In the genomic region with DNA sequence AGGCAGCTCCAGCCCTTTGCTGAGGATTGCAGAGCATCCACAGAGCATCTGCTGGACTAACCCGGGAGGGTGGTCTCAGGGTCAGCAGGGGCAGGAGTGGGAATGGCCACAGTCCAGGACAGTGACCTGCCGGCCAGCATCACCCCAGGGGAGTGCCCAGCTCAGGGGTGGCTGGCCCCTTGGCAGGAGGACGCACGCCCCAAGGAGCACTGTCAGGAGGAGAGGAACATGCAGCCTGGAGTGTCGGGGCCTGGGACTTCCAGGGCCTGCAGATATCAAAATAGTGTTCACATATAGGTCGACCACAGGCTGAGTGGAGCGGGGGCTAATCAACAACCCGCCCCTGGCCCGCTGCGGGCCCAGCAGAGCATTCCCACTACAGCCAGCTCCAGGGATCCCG, we compare ENCODE assay signal across 15 cellular contexts. TPM values are rescaled to one million over a fixed set of nuclear protein-coding genes. Genes with fewer than 3 reads are reported as not detected.
DNase-seq lines count a peak whose midpoint lies in the region; ATAC-seq and TF ChIP-seq lines count a peak whose summit lies in the region.
"Had no signal": no experiment of that assay in that cellular context is flagged by ENCODE, and none has a peak within 500 bp of the region (broad histone marks: within the 10 kb centered on the region; RNA-seq: fewer than 3 reads in every experiment).

No MANE protein-coding gene starts in this region.

- WGBS in neuronal stem cell (ENCODE audit: extremely low coverage in 2 of 2, insufficient read length in 2 of 2, insufficient replicate concordance in 1 of 2), 2 donors = no CpG with 5 or more reads among the region's 11 CpGs

- BruUV-seq in OCI-LY7 (replicated peaks; lab: Mats Ljungman, UMichigan) = no TSS peak

- H2AFZ ChIP-seq in OCI-LY7 (ENCODE audit: low read length) = no peak overlapping the region
- H2AFZ ChIP-seq in neuronal stem cell (ENCODE audit: low read length) = no peak overlapping the region
- no peak overlapping the region for H2AFZ ChIP-seq in MM.1S (ENCODE audit: low read length)
- H2AFZ ChIP-seq: GM23248 had no signal

- no peak overlapping the region for H2BK15ac ChIP-seq in neuronal stem cell (ENCODE audit: low read length)

- H3F3A ChIP-seq in DOHH2 (ENCODE audit: control insufficient read depth, insufficient read depth) (peaks cover 5% of the 10 kb centered on the region), MM.1S (ENCODE audit: insufficient read depth, low read length) (no peaks in the 10 kb centered on the region)

- H3K36me3 ChIP-seq in BLaER1 = peaks cover 51% of the 10 kb centered on the region
- H3K36me3 ChIP-seq in DOHH2 (ENCODE audit: control insufficient read depth, low read length) = no peaks in the 10 kb centered on the region
- H3K36me3 ChIP-seq in OCI-LY7 (ENCODE audit: insufficient read depth, low read length) = no peaks in the 10 kb centered on the region
- H3K36me3 ChIP-seq in neuronal stem cell (replicated peaks in 1 of 2; ENCODE audit: control insufficient read depth in 2 of 2, insufficient read depth in 2 of 2, low read length in 2 of 2) = peaks cover 3 to 36% of the 10 kb centered on the region in 2 donors
- H3K36me3 ChIP-seq in MM.1S (replicated peaks; ENCODE audit: insufficient read depth, low read length) = no peaks in the 10 kb centered on the region

- H3K9me3 Mint-ChIP-seq in stimulated activated naive B cell treated with anti-CD40 and anti-IgM and Interleukin-4, amounts not matched to agents 10 μg/mL and 1 μg/mL and 100 μg/mL, for 72 hours = no peaks in the 10 kb centered on the region
- H3K9me3 Mint-ChIP-seq: CD4-positive, alpha-beta memory T cell had no signal

- CTCF ChIA-PET in OCI-LY7 (lab: Charles Lee; ENCODE audit: unreplicated experiment) = no interaction called here

- no peak overlapping the region for H4K8ac ChIP-seq in neuronal stem cell (ENCODE audit: low read depth, low read length)

- H3K18ac ChIP-seq in neuronal stem cell (ENCODE audit: low read length) = no peak overlapping the region

- no peak overlapping the region for H4K91ac ChIP-seq in neuronal stem cell (ENCODE audit: low read depth, low read length, poor library complexity)

- H3K9ac ChIP-seq in BLaER1 = peak overlapping the region; percentile 63
- no peak overlapping the region for H3K9ac ChIP-seq in neuronal stem cell (ENCODE audit: low read depth, low read length, poor library complexity)
- H3K9ac ChIP-seq in MM.1S (ENCODE audit: low read length) = no peak overlapping the region
- H3K9ac ChIP-seq: GM23248, KMS-11 had no signal

- peaks cover 11 to 12% of the 10 kb centered on the region in 2 donors for H3K4me1 Mint-ChIP-seq in stimulated activated naive B cell treated with anti-CD40 and anti-IgM and Interleukin-4, amounts not matched to agents 10 μg/mL and 1 μg/mL and 100 μg/mL, for 72 hours

- H3K36me3 Mint-ChIP-seq in stimulated activated naive B cell treated with anti-CD40 and anti-IgM and Interleukin-4, amounts not matched to agents 10 μg/mL and 1 μg/mL and 100 μg/mL, for 72 hours = peaks cover 7 to 19% of the 10 kb centered on the region in 2 donors

- H3K23ac ChIP-seq in neuronal stem cell (ENCODE audit: low read depth, low read length, poor library complexity) = no peak overlapping the region

- POLR2A ChIA-PET in OCI-LY7 (lab: Charles Lee) = interaction anchor here (0.7 kb wide), 2 partner anchors 157 to 454 kb away, joined by 3 read pairs; no protein-coding TSS in a partner anchor

- H3K9me2 ChIP-seq in DOHH2 (replicated peaks; ENCODE audit: control insufficient read depth, low read length) = no peaks in the 10 kb centered on the region
- H3K9me2 ChIP-seq in OCI-LY7 (ENCODE audit: insufficient read depth, low read length) = no peaks in the 10 kb centered on the region
- H3K9me2 ChIP-seq in MM.1S (replicated peaks; ENCODE audit: insufficient read depth, low read length) = no peaks in the 10 kb centered on the region

- H2BK5ac ChIP-seq in neuronal stem cell (ENCODE audit: low read length) = no peak overlapping the region

- peak overlapping the region; percentile 87 for H3K4me2 ChIP-seq in BLaER1
- peak overlapping the region; percentile 49 for H3K4me2 ChIP-seq in DOHH2 (ENCODE audit: low read length)
- peak overlapping the region; percentile 39; the same call in 1 of the 2 replicates for H3K4me2 ChIP-seq in OCI-LY7 (ENCODE audit: low read length)
- H3K4me2 ChIP-seq in neuronal stem cell (ENCODE audit: insufficient read depth, low read length, poor library complexity, severe bottlenecking) = no peak overlapping the region
- no peak overlapping the region for H3K4me2 ChIP-seq in MM.1S (ENCODE audit: low read depth, low read length)
- H3K4me2 ChIP-seq: KMS-11 had no signal

- no peak overlapping the region for H3K4ac ChIP-seq in neuronal stem cell (ENCODE audit: low read length)

- H3K4me3 ChIP-seq in BLaER1 (no peak overlapping the region; the same call in 1 of the 2 replicates), DOHH2 (ENCODE audit: low read length) (peak overlapping the region; percentile 30; the same call in 1 of the 2 replicates), OCI-LY7 (ENCODE audit: low read depth, low read length, poor library complexity, severe bottlenecking) (no peak overlapping the region), neuronal stem cell (ENCODE audit: low read length in 2 of 2) (no peak overlapping the region), MM.1S (ENCODE audit: low read length) (no peak overlapping the region)
- H3K4me3 ChIP-seq: A549 had no signal

- no peaks in the 10 kb centered on the region for H3K27me3 Mint-ChIP-seq in stimulated activated naive B cell treated with anti-CD40 and anti-IgM and Interleukin-4, amounts not matched to agents 10 μg/mL and 1 μg/mL and 100 μg/mL, for 72 hours
- H3K27me3 Mint-ChIP-seq: CD4-positive, alpha-beta memory T cell had no signal

- H4K20me1 ChIP-seq in BLaER1 (peaks cover 32% of the 10 kb centered on the region), DOHH2 (ENCODE audit: control insufficient read depth, insufficient read depth, low read depth, low read length) (no peaks in the 10 kb centered on the region), OCI-LY7 (ENCODE audit: insufficient read depth, low read length) (no peaks in the 10 kb centered on the region), MM.1S (ENCODE audit: insufficient read depth, low read length) (no peaks in the 10 kb centered on the region)

- H3K79me2 ChIP-seq in DOHH2 (ENCODE audit: control insufficient read depth, low read length) (no peaks in the 10 kb centered on the region), OCI-LY7 (ENCODE audit: insufficient read depth, low read depth, low read length) (no peaks in the 10 kb centered on the region), MM.1S (ENCODE audit: low read length) (no peaks in the 10 kb centered on the region)

- H3K27me3 ChIP-seq in BLaER1 = no peaks in the 10 kb centered on the region
- peaks cover 6% of the 10 kb centered on the region; the same call in 1 of the 2 replicates for H3K27me3 ChIP-seq in DOHH2 (ENCODE audit: control insufficient read depth, low read length)
- no peaks in the 10 kb centered on the region for H3K27me3 ChIP-seq in neuronal stem cell (ENCODE audit: control insufficient read depth in 3 of 3, insufficient read depth in 3 of 3, low read depth in 1 of 3, low read length in 3 of 3)
- H3K27me3 ChIP-seq in MM.1S (replicated peaks; ENCODE audit: insufficient read depth, low read length) = no peaks in the 10 kb centered on the region

- peak overlapping the region; percentile 58 for H2BK12ac ChIP-seq in neuronal stem cell (ENCODE audit: low read length)

- H3K14ac ChIP-seq in neuronal stem cell (ENCODE audit: low read length) = peak overlapping the region; percentile 71

- H3K4me1 ChIP-seq in BLaER1 (peaks cover 27% of the 10 kb centered on the region), DOHH2 (ENCODE audit: control insufficient read depth, low read length) (peaks cover 13% of the 10 kb centered on the region), OCI-LY7 (ENCODE audit: insufficient read depth, low read length, poor library complexity, severe bottlenecking) (no peaks in the 10 kb centered on the region), neuronal stem cell (ENCODE audit: control insufficient read depth in 2 of 2, insufficient read depth in 1 of 2, low read depth in 1 of 2, low read length in 2 of 2) (no peaks in the 10 kb centered on the region), MM.1S (ENCODE audit: low read length) (no peaks in the 10 kb centered on the region)
- H3K4me1 ChIP-seq: A549 had no signal

- H3K27ac ChIP-seq in BLaER1 (no peak overlapping the region), DOHH2 (ENCODE audit: low read depth, low read length) (no peak overlapping the region), OCI-LY7 (ENCODE audit: low read depth, low read length, poor library complexity, severe bottlenecking) (no peak overlapping the region), neuronal stem cell (replicated peaks; ENCODE audit: low read length) (no peak overlapping the region), MM.1S (ENCODE audit: low read length) (no peak overlapping the region)
- H3K27ac ChIP-seq: A549, C4-2B, GM23248, KMS-11 had no signal

- H3K79me1 ChIP-seq in neuronal stem cell (ENCODE audit: low read depth, low read length) = no peaks in the 10 kb centered on the region

- intact Hi-C loops in OCI-LY7 (cut with micrococcal nuclease; ENCODE audit: unreplicated experiment) = no loop called here

- no peak overlapping the region for H3K4me3 Mint-ChIP-seq in stimulated activated naive B cell treated with anti-CD40 and anti-IgM and Interleukin-4, amounts not matched to agents 10 μg/mL and 1 μg/mL and 100 μg/mL, for 72 hours

- no peak overlapping the region for H2BK120ac ChIP-seq in neuronal stem cell (ENCODE audit: low read depth, low read length)

- TF ChIP-seq CTCF in DOHH2 (IDR thresholded peaks at IDR 0.05; ENCODE audit: low read depth, low read length, poor library complexity, severe bottlenecking) = no peak
- TF ChIP-seq CTCF in OCI-LY7 (conservative IDR thresholded peaks at IDR 0.05; ENCODE audit: low read length) = no peak
- TF ChIP-seq CTCF in MM.1S (IDR thresholded peaks at IDR 0.05; ENCODE audit: low read length) = no peak

- H3K9me3 ChIP-seq in BLaER1 = no peaks in the 10 kb centered on the region
- no peaks in the 10 kb centered on the region for H3K9me3 ChIP-seq in DOHH2 (ENCODE audit: control insufficient read depth, insufficient read depth, low read length)
- H3K9me3 ChIP-seq in OCI-LY7 (ENCODE audit: low read length) = no peaks in the 10 kb centered on the region
- no peaks in the 10 kb centered on the region for H3K9me3 ChIP-seq in neuronal stem cell (replicated peaks in 1 of 2; ENCODE audit: control insufficient read depth in 2 of 2, insufficient read depth in 1 of 2, low read depth in 1 of 2, low read length in 2 of 2)
- no peaks in the 10 kb centered on the region for H3K9me3 ChIP-seq in MM.1S (replicated peaks; ENCODE audit: insufficient read depth, low read length)
- H3K9me3 ChIP-seq: A549 had no signal

- no peak overlapping the region for H3K27ac Mint-ChIP-seq in stimulated activated naive B cell treated with anti-CD40 and anti-IgM and Interleukin-4, amounts not matched to agents 10 μg/mL and 1 μg/mL and 100 μg/mL, for 72 hours

- ATAC-seq in HG03442 (IDR thresholded peaks at IDR 0.05; ENCODE audit: unreplicated experiment) = no peak
- no peak for ATAC-seq in stimulated activated naive B cell treated with anti-CD40 and anti-IgM and Interleukin-4, amounts not matched to agents 10 μg/mL and 1 μg/mL and 100 μg/mL, for 72 hours (replicated peaks)

- H2AK5ac ChIP-seq in neuronal stem cell (ENCODE audit: low read depth, low read length) = peak overlapping the region; percentile 37

- DNase-seq in OCI-LY7 (ENCODE audit: low spot score) = no peak
- DNase-seq in neuronal stem cell (ENCODE audit: low spot score) = no peak
- DNase-seq in MM.1S = no peak
- no peak for DNase-seq in NCI-H345 treated with DMSO at 0.1 percent for 48 hours (lab: John Stamatoyannopoulos, UW; ENCODE audit: unreplicated experiment)
- no peak for DNase-seq in stimulated activated naive B cell treated with anti-CD40 and anti-IgM and Interleukin-4, amounts not matched to agents 10 μg/mL and 1 μg/mL and 100 μg/mL, for 72 hours
- DNase-seq: CD4-positive, alpha-beta memory T cell; DMS79 treated with DMSO at 0.1 percent for 48 hours had no signal

RNA-seq across cellular contexts. Expression of gene TEX22, which starts 33.2 kb away (rescaled TPM):
- 1.3 and 2.3 TPM in 2 replicates for total RNA-seq in OCI-LY7 (2014; rRNA removed; shearing (Covaris generic))
- total RNA-seq in OCI-LY7 (2022) = 9.2 and 12.2 TPM in 2 replicates
- 0.21 TPM for polyA plus RNA-seq in neuronal stem cell (2013, experiment 1 of 2)
- 0.21 TPM for polyA plus RNA-seq in neuronal stem cell (2013, experiment 2 of 2)
- total RNA-seq: HT1080 had no signal
- polyA plus RNA-seq: CD4-positive, alpha-beta memory T cell had no signal

RNA-seq across cellular contexts. Expression of gene PACS2, which starts 50.6 kb away (rescaled TPM):
- total RNA-seq in OCI-LY7 (2014; rRNA removed; shearing (Covaris generic)) = 35.3 and 46.9 TPM in 2 replicates
- total RNA-seq in OCI-LY7 (2022) = 45.4 and 47.3 TPM in 2 replicates
- polyA plus RNA-seq in neuronal stem cell (2013, experiment 1 of 2) = 33.5 TPM
- polyA plus RNA-seq in neuronal stem cell (2013, experiment 2 of 2) = 32.3 TPM

RNA-seq across cellular contexts. Expression of gene MTA1, which starts 54.5 kb away (rescaled TPM):
- total RNA-seq in OCI-LY7 (2014; rRNA removed; shearing (Covaris generic)) = 92.3 and 103 TPM in 2 replicates
- 217 and 220 TPM in 2 replicates for total RNA-seq in OCI-LY7 (2022)
- polyA plus RNA-seq in neuronal stem cell (2013, experiment 1 of 2) = 199 TPM
- 194 TPM for polyA plus RNA-seq in neuronal stem cell (2013, experiment 2 of 2)

Comparison
In these comparisons a context has a peak if more than half of its experiments do, and no peak if none do; other contexts are left out.
1. H3K4me2 ChIP-seq: peak in BLaER1 (single experiment), DOHH2 (single experiment) and OCI-LY7 (single experiment); none in neuronal stem cell (single experiment) and MM.1S (single experiment).